ENCODE assay signal across 10 cellular contexts in the genomic region with DNA sequence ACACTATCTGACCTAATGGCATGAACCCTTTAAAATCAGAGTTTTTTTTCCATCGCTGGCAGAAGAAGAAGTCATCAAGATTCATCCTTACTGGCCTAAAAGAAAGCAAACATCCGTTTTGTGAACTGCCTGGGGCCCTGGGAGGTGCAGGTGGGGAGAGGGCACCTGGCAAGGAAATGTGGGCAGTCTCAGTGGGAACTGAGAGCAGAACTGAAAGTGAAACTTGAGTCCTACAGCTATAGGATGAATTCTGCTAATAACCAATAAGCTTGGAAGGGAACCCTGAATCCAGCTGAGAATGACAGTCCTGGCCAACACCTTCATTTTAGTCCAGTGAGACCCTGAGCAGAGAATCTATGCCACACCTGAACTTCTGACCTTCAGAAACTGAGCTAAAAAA.
DNase-seq lines count a peak whose midpoint lies in the region; ATAC-seq, FAIRE-seq and TF ChIP-seq lines count a peak whose summit lies in the region.
"Had no signal": no experiment of that assay in that cellular context is flagged by ENCODE, and none has a peak within 500 bp of the region (broad histone marks: within the 10 kb centered on the region; RNA-seq: fewer than 3 reads in every experiment).

No MANE protein-coding gene starts in this region.

- H3K27ac ChIP-seq in small intestine (ENCODE audit: low read depth in 1 of 2, low read length in 1 of 2) (no peak overlapping the region), testis (no peak overlapping the region)

- no peaks in the 10 kb centered on the region for H3K27me3 ChIP-seq in small intestine (ENCODE audit: control insufficient read depth in 2 of 2, insufficient read depth in 2 of 2, low read length in 2 of 2)
- no peaks in the 10 kb centered on the region for H3K27me3 ChIP-seq in testis

- peaks cover 26% of the 10 kb centered on the region for H3K4me1 Mint-ChIP-seq in activated T-cell treated with anti-CD3 and anti-CD28 coated beads, Interleukin-2, amount 50 U/mL, for 72 hours (ENCODE audit: low read depth)
- H3K4me1 Mint-ChIP-seq in activated CD4-positive, alpha-beta memory T cell treated with anti-CD3 and anti-CD28 coated beads, Interleukin-2, amount 10 ng/mL, durations not matched to agents 7 days and 5 days: peaks cover 4% of the 10 kb centered on the region

- H3K4me3 ChIP-seq in small intestine (ENCODE audit: low read depth in 1 of 2, low read length in 2 of 2) (no peak overlapping the region), testis (no peak overlapping the region)
- H3K4me3 ChIP-seq: lung had no signal

- H3K36me3 Mint-ChIP-seq in activated T-cell treated with anti-CD3 and anti-CD28 coated beads, Interleukin-2, amount 50 U/mL, for 72 hours (ENCODE audit: insufficient read depth in 2 of 2): no peaks in the 10 kb centered on the region
- no peaks in the 10 kb centered on the region for H3K36me3 Mint-ChIP-seq in activated CD4-positive, alpha-beta memory T cell treated with anti-CD3 and anti-CD28 coated beads, Interleukin-2, amount 10 ng/mL, durations not matched to agents 7 days and 5 days (ENCODE audit: low read depth)

- H3K4me3 Mint-ChIP-seq in activated T-cell treated with anti-CD3 and anti-CD28 coated beads, Interleukin-2, amount 50 U/mL, for 72 hours: peak overlapping the region; percentile 6 to 18
- H3K4me3 Mint-ChIP-seq in activated CD4-positive, alpha-beta memory T cell treated with anti-CD3 and anti-CD28 coated beads, Interleukin-2, amount 10 ng/mL, durations not matched to agents 7 days and 5 days: no peak overlapping the region

- no peaks in the 10 kb centered on the region for H3K9me3 ChIP-seq in small intestine (ENCODE audit: control insufficient read depth, low read depth)
- no peaks in the 10 kb centered on the region for H3K9me3 ChIP-seq in testis

- FAIRE-seq in small intestine (lab: Jason Lieb, UNC): no peak
- FAIRE-seq: G401.6 had no signal

- CTCF ChIA-PET in activated CD4-positive, alpha-beta memory T cell treated with anti-CD3 and anti-CD28 coated beads, Interleukin-2, amount 10 ng/mL, durations not matched to agents 7 days and 5 days (lab: Charles Lee): no interaction called here

- H3K27me3 Mint-ChIP-seq in activated T-cell treated with anti-CD3 and anti-CD28 coated beads, Interleukin-2, amount 50 U/mL, for 72 hours (ENCODE audit: low read depth): no peaks in the 10 kb centered on the region
- H3K27me3 Mint-ChIP-seq in activated CD4-positive, alpha-beta memory T cell treated with anti-CD3 and anti-CD28 coated beads, Interleukin-2, amount 10 ng/mL, durations not matched to agents 7 days and 5 days: no peaks in the 10 kb centered on the region

- H3K36me3 ChIP-seq in small intestine (ENCODE audit: control insufficient read depth in 2 of 2, insufficient read depth in 2 of 2, low read length in 2 of 2) (no peaks in the 10 kb centered on the region), testis (ENCODE audit: low read depth, missing control alignments) (no peaks in the 10 kb centered on the region)

- no peak for TF ChIP-seq CTCF in testis (IDR thresholded peaks at IDR 0.05)

- ATAC-seq in activated T-cell treated with anti-CD3 and anti-CD28 coated beads, Interleukin-2, amount 50 U/mL, for 72 hours (replicated peaks in 1 of 2): no peak
- peak; percentile 96 for ATAC-seq in HG02759 (IDR thresholded peaks at IDR 0.05; ENCODE audit: unreplicated experiment)

- H3K9me3 Mint-ChIP-seq in activated T-cell treated with anti-CD3 and anti-CD28 coated beads, Interleukin-2, amount 50 U/mL, for 72 hours: no peaks in the 10 kb centered on the region
- H3K9me3 Mint-ChIP-seq in activated CD4-positive, alpha-beta memory T cell treated with anti-CD3 and anti-CD28 coated beads, Interleukin-2, amount 10 ng/mL, durations not matched to agents 7 days and 5 days: no peaks in the 10 kb centered on the region

- intact Hi-C loops in testis (cut with DNase I; ENCODE audit: low total_unique reads): no loop called here

- no peak for TF ChIP-seq POLR2A in testis (IDR thresholded peaks at IDR 0.05)

- no peak for DNase-seq in activated T-cell treated with anti-CD3 and anti-CD28 coated beads, Interleukin-2, amount 50 U/mL, for 72 hours
- DNase-seq in activated T-cell treated with anti-CD3 and anti-CD28 coated beads for 4 hours: no peak
- peak; percentile 27 for DNase-seq in NCI-H2107 treated with DMSO at 0.1 percent for 48 hours (lab: John Stamatoyannopoulos, UW; ENCODE audit: unreplicated experiment)
- DNase-seq in small intestine: peak; percentile 63
- no peak for DNase-seq in cerebellum (ENCODE audit: low spot score)
- DNase-seq in activated CD4-positive, alpha-beta memory T cell treated with anti-CD3 and anti-CD28 coated beads, Interleukin-2, amount 10 ng/mL, durations not matched to agents 7 days and 5 days: no peak
- DNase-seq in testis: no peak

- no peaks in the 10 kb centered on the region for H3K4me1 ChIP-seq in small intestine (ENCODE audit: control insufficient read depth in 2 of 2, insufficient read depth in 1 of 2, low read depth in 1 of 2, low read length in 1 of 2)
- H3K4me1 ChIP-seq in testis: no peaks in the 10 kb centered on the region

- WGBS in small intestine, 3 donors: 7 to 39% (median 19%) methylated on average over 2 of the region's 2 CpGs
- WGBS in testis, 2 donors: 61 to 70% methylated on average over 2 of the region's 2 CpGs

- POLR2A ChIA-PET in activated CD4-positive, alpha-beta memory T cell treated with anti-CD3 and anti-CD28 coated beads, Interleukin-2, amount 10 ng/mL, durations not matched to agents 7 days and 5 days (lab: Charles Lee): no interaction called here

- no peak overlapping the region for H3K27ac Mint-ChIP-seq in activated T-cell treated with anti-CD3 and anti-CD28 coated beads, Interleukin-2, amount 50 U/mL, for 72 hours
- H3K27ac Mint-ChIP-seq in activated CD4-positive, alpha-beta memory T cell treated with anti-CD3 and anti-CD28 coated beads, Interleukin-2, amount 10 ng/mL, durations not matched to agents 7 days and 5 days: no peak overlapping the region

Comparison
In these comparisons a context has a peak if more than half of its experiments do, and no peak if none do; other contexts are left out.
1. DNase-seq: peak in NCI-H2107 treated with DMSO at 0.1 percent for 48 hours (single experiment) and small intestine (single experiment); none in activated T-cell treated with anti-CD3 and anti-CD28 coated beads, Interleukin-2, amount 50 U/mL, for 72 hours (0 of 2), activated T-cell treated with anti-CD3 and anti-CD28 coated beads for 4 hours (single experiment), cerebellum (single experiment), activated CD4-positive, alpha-beta memory T cell treated with anti-CD3 and anti-CD28 coated beads, Interleukin-2, amount 10 ng/mL, durations not matched to agents 7 days and 5 days (single experiment) and testis (single experiment).